Comparison of ENCODE assay signal across 24 cellular contexts in genomic region chr12:124183172-124183571, GRCh38.
"Had no signal": no experiment of that assay in that cellular context is flagged by ENCODE, and none has a peak within 500 bp of the region (broad histone marks: within the 10 kb centered on the region; RNA-seq: fewer than 3 reads in every experiment).

No MANE protein-coding gene starts in this region.

- ATAC-seq: HepG2 had no signal

- H3K27ac ChIP-seq: SJSA1, SK-N-MC had no signal

- H3K27me3 ChIP-seq: SJSA1 had no signal

- H3K36me3 ChIP-seq: SJSA1 had no signal

- H3K4me3 ChIP-seq: SJSA1, SK-N-MC had no signal

- DNase-seq: IMR-90, Kasumi-1, KG1, MV-4-11, NCI-H1048, NCI-H1105, NCI-H1417, NCI-H1436 treated with DMSO at 0.1 percent for 48 hours, NCI-H1694, NCI-H187 treated with DMSO at 0.1 percent for 48 hours, NCI-H2081, NCI-H2107, NCI-H2227 treated with DMSO at 0.1 percent for 48 hours, NCI-H446, NCI-H510A, NCI-H524 treated with DMSO at 0.1 percent for 48 hours, NCI-H69, NCI-H774, Right ventricle myocardium superior, RPMI8226, SIG-M5 had no signal

- H3K9me3 ChIP-seq: SJSA1 had no signal
